Comparison of ENCODE assay signal across 22 cellular contexts in genomic region chr2:105784577-105784976, GRCh38. TPM values are rescaled to one million over a fixed set of nuclear protein-coding genes. Genes with fewer than 3 reads are reported as not detected.
DNase-seq lines count a peak whose midpoint lies in the region; ATAC-seq and TF ChIP-seq lines count a peak whose summit lies in the region.
"Had no signal": no experiment of that assay in that cellular context is flagged by ENCODE, and none has a peak within 500 bp of the region (broad histone marks: within the 10 kb centered on the region; RNA-seq: fewer than 3 reads in every experiment).

No MANE protein-coding gene starts in this region.

- peak overlapping the region; percentile 42 for H3K27ac Mint-ChIP-seq in activated CD8-positive, alpha-beta T cell treated with anti-CD3 and anti-CD28 coated beads, Interleukin-2, amount 10 ng/mL, durations not matched to agents 7 days and 5 days
- H3K27ac Mint-ChIP-seq: activated naive CD4-positive, alpha-beta T cell treated with anti-CD3 and anti-CD28 coated beads for 36 hours had no signal

- no peaks in the 10 kb centered on the region for H3K27me3 Mint-ChIP-seq in activated CD8-positive, alpha-beta T cell treated with anti-CD3 and anti-CD28 coated beads, Interleukin-2, amount 10 ng/mL, durations not matched to agents 7 days and 5 days (ENCODE audit: low read depth)

- POLR2A ChIA-PET in activated CD8-positive, alpha-beta T cell treated with anti-CD3 and anti-CD28 coated beads, Interleukin-2, amount 10 ng/mL, durations not matched to agents 7 days and 5 days (lab: Charles Lee) = interaction anchor here (0.6 to 2.3 kb wide), 2 partner anchors 14 to 66 kb away, joined by 3 to 8 read pairs; no protein-coding TSS in a partner anchor

- H3K27me3 ChIP-seq in neutrophil (no peaks in the 10 kb centered on the region), uterus (no peaks in the 10 kb centered on the region)
- H3K27me3 ChIP-seq: ascending aorta, cardiac muscle cell, MG63 had no signal

- peak; percentile 10 for DNase-seq in cardiac septum (ENCODE audit: low spot score)
- DNase-seq in Right ventricle myocardium superior = no peak
- DNase-seq in Kasumi-1 (lab: John Stamatoyannopoulos, UW) = peak; percentile 56 to 65
- no peak for DNase-seq in activated CD8-positive, alpha-beta T cell treated with anti-CD3 and anti-CD28 coated beads, Interleukin-2, amount 10 ng/mL, durations not matched to agents 7 days and 5 days
- no peak for DNase-seq in NCI-H526 (lab: John Stamatoyannopoulos, UW)
- no peak for DNase-seq in uterus
- DNase-seq: activated naive CD4-positive, alpha-beta T cell treated with anti-CD3 and anti-CD28 coated beads for 36 hours; cortex of kidney; foreskin fibroblast; left ventricle myocardium superior; MG63; NCI-H1417 treated with DMSO at 0.1 percent for 48 hours; NCI-H2107; NCI-H774; SK-N-SH; T-helper 9 cell; trophoblast cell had no signal

- no peak for ATAC-seq in Right ventricle myocardium superior (ENCODE audit: poor library complexity)
- ATAC-seq in activated CD8-positive, alpha-beta T cell treated with anti-CD3 and anti-CD28 coated beads, Interleukin-2, amount 10 ng/mL, durations not matched to agents 7 days and 5 days = no peak
- ATAC-seq in GM18498 (IDR thresholded peaks at IDR 0.05; ENCODE audit: unreplicated experiment) = no peak
- ATAC-seq: left ventricle myocardium superior had no signal

- H3K4me1 ChIP-seq in neutrophil (ENCODE audit: control insufficient read depth in 1 of 2, insufficient read depth in 1 of 2, low read depth in 1 of 2, low read length in 1 of 2) (peaks cover 43 to 78% of the 10 kb centered on the region in 2 experiments), uterus (no peaks in the 10 kb centered on the region)

- no peaks in the 10 kb centered on the region for H3K36me3 ChIP-seq in neutrophil
- no peaks in the 10 kb centered on the region for H3K36me3 ChIP-seq in uterus
- H3K36me3 ChIP-seq: ascending aorta, cardiac muscle cell, HAP-1, MG63 had no signal

- H3K4me1 Mint-ChIP-seq in activated CD8-positive, alpha-beta T cell treated with anti-CD3 and anti-CD28 coated beads, Interleukin-2, amount 10 ng/mL, durations not matched to agents 7 days and 5 days (ENCODE audit: low read depth) = peaks cover 95% of the 10 kb centered on the region

- H3K27ac ChIP-seq in neutrophil (peak overlapping the region; percentile 40), uterus (no peak overlapping the region)
- H3K27ac ChIP-seq: ascending aorta, cardiac muscle cell had no signal

- no peak for TF ChIP-seq POLR2A in uterus (IDR thresholded peaks at IDR 0.05)

- peaks cover 48% of the 10 kb centered on the region for H3K36me3 Mint-ChIP-seq in activated CD8-positive, alpha-beta T cell treated with anti-CD3 and anti-CD28 coated beads, Interleukin-2, amount 10 ng/mL, durations not matched to agents 7 days and 5 days (ENCODE audit: low read depth)

- TF ChIP-seq CTCF in neutrophil (IDR thresholded peaks at IDR 0.05) (no peak), uterus (IDR thresholded peaks at IDR 0.05) (no peak)

- H3K9me3 ChIP-seq in neutrophil (no peaks in the 10 kb centered on the region), uterus (no peaks in the 10 kb centered on the region)
- H3K9me3 ChIP-seq: ascending aorta, HAP-1, MG63, SK-N-SH had no signal

- H3K4me3 Mint-ChIP-seq in activated CD8-positive, alpha-beta T cell treated with anti-CD3 and anti-CD28 coated beads, Interleukin-2, amount 10 ng/mL, durations not matched to agents 7 days and 5 days = no peak overlapping the region
- H3K4me3 Mint-ChIP-seq: activated naive CD4-positive, alpha-beta T cell treated with anti-CD3 and anti-CD28 coated beads for 36 hours had no signal

- CTCF ChIA-PET in activated CD8-positive, alpha-beta T cell treated with anti-CD3 and anti-CD28 coated beads, Interleukin-2, amount 10 ng/mL, durations not matched to agents 7 days and 5 days (lab: Charles Lee) = no interaction called here

- no peaks in the 10 kb centered on the region for H3K9me3 Mint-ChIP-seq in activated CD8-positive, alpha-beta T cell treated with anti-CD3 and anti-CD28 coated beads, Interleukin-2, amount 10 ng/mL, durations not matched to agents 7 days and 5 days (ENCODE audit: insufficient read depth)
- H3K9me3 Mint-ChIP-seq: activated naive CD4-positive, alpha-beta T cell treated with anti-CD3 and anti-CD28 coated beads for 36 hours had no signal

- H3K4me3 ChIP-seq in neutrophil (ENCODE audit: low read depth in 1 of 2, low read length in 1 of 2) (no peak overlapping the region), uterus (no peak overlapping the region)
- H3K4me3 ChIP-seq: ascending aorta, cardiac muscle cell, HAP-1, MG63 had no signal

- intact Hi-C loops in cardiac septum (cut with DNase I) = no loop called here
- intact Hi-C loops in Right ventricle myocardium superior (cut with DNase I) = no loop called here
- intact Hi-C loops in uterus (cut with DNase I; ENCODE audit: low total_unique reads) = no loop called here

RNA-seq across cellular contexts. Expression of gene NCK2, which starts 39.9 kb away (rescaled TPM):
- 33.2 TPM for total RNA-seq in cardiac septum
- 32.3 TPM for total RNA-seq in Right ventricle myocardium superior
- total RNA-seq in activated CD8-positive, alpha-beta T cell treated with anti-CD3 and anti-CD28 coated beads, Interleukin-2, amount 10 ng/mL, durations not matched to agents 7 days and 5 days = 10 to 100 TPM; 60.7 to 61.3 TPM
- total RNA-seq in uterus = 10 to 100 TPM; 14.7 to 47.5 (median 29.3) TPM

Comparison
In these comparisons a context has a peak if more than half of its experiments do, and no peak if none do; other contexts are left out.
1. DNase-seq: peak in cardiac septum (single experiment) and Kasumi-1 (2 of 2); none in Right ventricle myocardium superior (single experiment), activated CD8-positive, alpha-beta T cell treated with anti-CD3 and anti-CD28 coated beads, Interleukin-2, amount 10 ng/mL, durations not matched to agents 7 days and 5 days (single experiment), NCI-H526 (0 of 2) and uterus (0 of 2).